8 cellular contexts compared by ENCODE assay signal in the genomic region with DNA sequence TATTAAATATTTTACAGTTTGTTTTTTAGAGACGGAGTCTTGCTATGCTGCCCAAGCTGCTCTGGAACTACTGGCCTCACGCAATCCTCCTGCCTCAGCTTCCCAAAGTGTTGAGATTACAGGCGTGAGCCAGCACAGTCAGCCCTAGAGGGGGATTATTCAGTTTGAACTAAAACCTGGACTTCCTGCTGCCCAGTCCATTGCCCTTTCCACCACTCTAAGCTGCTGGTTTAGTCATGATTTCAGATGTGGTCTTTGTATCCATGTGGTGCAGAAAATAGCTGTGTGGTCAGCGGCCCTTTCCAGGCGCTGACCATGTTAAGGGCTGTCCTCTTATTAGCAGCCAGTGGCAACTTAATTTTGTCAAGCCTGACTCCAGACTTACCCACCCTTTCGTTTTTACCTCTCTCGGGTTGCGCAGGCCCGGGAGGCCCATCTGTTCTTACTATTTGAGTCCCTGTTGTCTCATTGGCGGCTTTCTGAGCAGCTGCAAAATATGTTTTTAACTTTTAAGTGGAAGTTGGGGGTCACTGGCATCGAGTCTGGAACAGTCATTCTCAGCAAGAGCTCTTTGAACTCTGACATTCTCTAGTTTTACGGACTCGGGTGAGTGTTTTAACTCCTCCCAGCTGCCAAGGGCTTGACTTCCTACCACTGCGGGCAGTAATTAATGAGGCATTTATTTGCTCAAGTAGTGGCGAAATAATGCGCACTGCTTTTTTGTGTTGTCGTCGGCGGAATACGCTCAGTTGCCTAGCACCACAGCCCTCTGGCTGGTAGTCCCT. TPM values are rescaled to one million over a fixed set of nuclear protein-coding genes. Genes with fewer than 3 reads are reported as not detected.
DNase-seq lines count a peak whose midpoint lies in the region; ATAC-seq and TF ChIP-seq lines count a peak whose summit lies in the region.

No MANE protein-coding gene starts in this region.

- H3K9ac ChIP-seq in Loucy (ENCODE audit: low read depth, low read length, poor library complexity, severe bottlenecking), result peak overlapping the region; percentile 92

- H3K36me3 Mint-ChIP-seq in chondrocyte (ENCODE audit: low read depth), result no peaks in the 10 kb centered on the region

- H3K79me2 ChIP-seq in Loucy (ENCODE audit: insufficient read depth, low read length), result peaks cover 45% of the 10 kb centered on the region

- H3K4me1 Mint-ChIP-seq in chondrocyte (ENCODE audit: low read depth), result peaks cover 35% of the 10 kb centered on the region

- H3K9me2 ChIP-seq in Loucy (replicated peaks; ENCODE audit: low read depth, low read length), result no peaks in the 10 kb centered on the region

- no peaks in the 10 kb centered on the region for H3K27me3 ChIP-seq in Loucy (ENCODE audit: insufficient read depth, low read length, poor library complexity, severe bottlenecking)

- H3K4me3 ChIP-seq in Loucy (ENCODE audit: low read length, poor library complexity, severe bottlenecking), result peak overlapping the region; percentile 98

- no peaks in the 10 kb centered on the region for H3K27me3 Mint-ChIP-seq in chondrocyte (ENCODE audit: low read depth)

- H3K9me3 ChIP-seq in Loucy (ENCODE audit: insufficient read depth, low read depth, low read length), result no peaks in the 10 kb centered on the region

- H3K27ac Mint-ChIP-seq in chondrocyte (ENCODE audit: unreplicated experiment), result peak overlapping the region; percentile 94

- peak overlapping the region; percentile 88 for H3K4me2 ChIP-seq in Loucy (ENCODE audit: low read depth, low read length, poor library complexity, severe bottlenecking)

- TF ChIP-seq CTCF in Loucy (conservative IDR thresholded peaks at IDR 0.05; ENCODE audit: low read length), result no peak
- TF ChIP-seq CTCF in chondrocyte (IDR thresholded peaks at IDR 0.05), result no peak

- peak; percentile 56 for DNase-seq in GF-D8 (lab: John Stamatoyannopoulos, UW)
- peak; percentile 28 for DNase-seq in UCSD-AML1 (lab: John Stamatoyannopoulos, UW; ENCODE audit: unreplicated experiment)
- no peak for DNase-seq in chondrocyte (ENCODE audit: low spot score)
- no peak for DNase-seq in left lobe of liver (ENCODE audit: low spot score)
- DNase-seq in stimulated activated CD4-positive, alpha-beta T cell treated with anti-CD3 and anti-CD28 coated beads, TNF-alpha, amount 100 ng/mL, for 48 hours (ENCODE audit: low read depth in 3 of 3), result peak in 2 of 3 donors; percentile 11 to 18
- no peak for DNase-seq in NCI-H2081 treated with DMSO at 0.1 percent for 48 hours (lab: John Stamatoyannopoulos, UW)

- no peaks in the 10 kb centered on the region; the same call in 1 of the 2 replicates for H3F3A ChIP-seq in Loucy (ENCODE audit: low read depth)

- peaks cover 11% of the 10 kb centered on the region for H3K9me3 Mint-ChIP-seq in chondrocyte (ENCODE audit: low read depth)

- ATAC-seq in GM21825 (IDR thresholded peaks at IDR 0.05; ENCODE audit: unreplicated experiment) (peak; percentile 25), left lobe of liver (peak; percentile 63)

- H3K4me1 ChIP-seq in Loucy (ENCODE audit: insufficient read depth, low read length, poor library complexity, severe bottlenecking), result peaks cover 25% of the 10 kb centered on the region

- peak overlapping the region; percentile 72 for H3K4me3 Mint-ChIP-seq in chondrocyte (ENCODE audit: unreplicated experiment)

- peak overlapping the region; percentile 94 for H2AFZ ChIP-seq in Loucy (ENCODE audit: low read length)

- H4K20me1 ChIP-seq in Loucy (ENCODE audit: insufficient read depth, low read length, poor library complexity, severe bottlenecking), result peaks cover 37% of the 10 kb centered on the region

- no peaks in the 10 kb centered on the region for H3K36me3 ChIP-seq in Loucy (ENCODE audit: insufficient read depth, low read length)

RNA-seq across cellular contexts. Expression of a gene that starts 0.8 kb away (rescaled TPM):
- 23.6 to 26.5 TPM (median 26.2 TPM) in 3 replicates for total RNA-seq in chondrocyte
- 8.5 TPM for total RNA-seq in left lobe of liver

Comparison
In these comparisons a context has a peak if more than half of its experiments do, and no peak if none do; other contexts are left out.
1. DNase-seq: peak in GF-D8 (single experiment), UCSD-AML1 (single experiment) and stimulated activated CD4-positive, alpha-beta T cell treated with anti-CD3 and anti-CD28 coated beads, TNF-alpha, amount 100 ng/mL, for 48 hours (2 of 3); none in chondrocyte (single experiment), left lobe of liver (single experiment) and NCI-H2081 treated with DMSO at 0.1 percent for 48 hours (single experiment).